ENCODE assay signal across 8 cellular contexts in the genomic region with DNA sequence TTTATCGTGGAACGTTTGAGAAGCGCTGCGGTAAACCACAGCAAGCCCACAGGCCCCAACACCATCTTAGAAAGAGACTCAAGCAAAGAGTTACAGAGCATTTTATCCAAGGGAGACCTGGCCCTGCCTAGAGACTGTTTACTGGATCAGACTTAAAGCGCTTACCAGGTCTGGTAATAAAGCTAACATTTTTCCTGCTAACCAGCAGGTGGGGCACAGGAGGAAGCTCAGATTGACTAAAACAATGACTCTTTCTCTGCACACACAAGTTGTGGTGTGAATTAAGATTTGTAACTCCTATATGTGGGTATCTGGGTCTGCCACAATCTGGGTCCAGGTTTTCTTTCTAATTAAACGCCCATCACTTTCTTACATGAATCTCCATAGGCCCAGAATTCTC.
DNase-seq lines count a peak whose midpoint lies in the region; ATAC-seq and TF ChIP-seq lines count a peak whose summit lies in the region.

No MANE protein-coding gene starts in this region.

- no peak overlapping the region for H3K4me3 ChIP-seq in kidney epithelial cell (ENCODE audit: low read depth, low read length)

- TF ChIP-seq CTCF in kidney epithelial cell (IDR thresholded peaks at IDR 0.05; ENCODE audit: insufficient read depth, low read length, poor library complexity, severe bottlenecking), result peak; percentile 61

- H3K27me3 ChIP-seq in kidney epithelial cell (ENCODE audit: control insufficient read depth, insufficient read depth, low read length), result peaks cover 15% of the 10 kb centered on the region

- in situ Hi-C loops in SK-MEL-5 (cut with HindIII; ENCODE audit: low pct_unique_long_range_greater_than_20kb, low sequenced_read_pairs), result no loop called here

- no peaks in the 10 kb centered on the region for H3K36me3 ChIP-seq in kidney epithelial cell (ENCODE audit: control insufficient read depth, insufficient read depth, low read length)

- DNase-seq in CMK (ENCODE audit: low read depth) (peak; percentile 12), HuH-7 (ENCODE audit: low spot score) (peak; percentile 42), SK-MEL-5 (ENCODE audit: low read depth, low spot score) (peak; percentile 49), kidney epithelial cell (ENCODE audit: low read depth) (no peak), GOT3 (lab: John Stamatoyannopoulos, UW) (no peak), UCSD-AML1 (lab: John Stamatoyannopoulos, UW; ENCODE audit: unreplicated experiment) (no peak), NCI-H2029 treated with DMSO at 0.1 percent for 48 hours (lab: John Stamatoyannopoulos, UW) (no peak)

- no peak for ATAC-seq in GM18511 (IDR thresholded peaks at IDR 0.05; ENCODE audit: unreplicated experiment)

Comparison
In these comparisons a context has a peak if more than half of its experiments do, and no peak if none do; other contexts are left out.
1. DNase-seq: peak in CMK (single experiment), HuH-7 (single experiment) and SK-MEL-5 (single experiment); none in kidney epithelial cell (single experiment), GOT3 (single experiment), UCSD-AML1 (single experiment) and NCI-H2029 treated with DMSO at 0.1 percent for 48 hours (single experiment).